ENCODE assay signal across 1 cellular context in genomic region chr2:199543606-199544172, GRCh38.
TF ChIP-seq lines count a peak whose summit lies in the region.

No MANE protein-coding gene starts in this region.

TF ChIP-seq in K562, 482 proteins besides CTCF, POLR2A, EP300 and RAD21 (continued from another document):
- no peak for TF ChIP-seq TAF1 (IDR thresholded peaks at IDR 0.05; ENCODE audit: control insufficient read depth, extremely low read depth, insufficient read depth, low read length, severe bottlenecking)
- 0 out of 2 replicates have a peak, but pooled peaks have one; percentile 19 for TF ChIP-seq MAFG (tag; conservative IDR thresholded peaks at IDR 0.05)
- TF ChIP-seq ZNF316 (IDR thresholded peaks at IDR 0.05), result peak; percentile 47; the same call in 1 of the 2 replicates
- no peak for TF ChIP-seq KDM4B (IDR thresholded peaks at IDR 0.05; ENCODE audit: borderline replicate concordance in 2 of 2, low read depth in 1 of 2)
- no peak for TF ChIP-seq NELFE (IDR thresholded peaks at IDR 0.05; ENCODE audit: insufficient read depth, insufficient read length)
- TF ChIP-seq, protein P1, sequence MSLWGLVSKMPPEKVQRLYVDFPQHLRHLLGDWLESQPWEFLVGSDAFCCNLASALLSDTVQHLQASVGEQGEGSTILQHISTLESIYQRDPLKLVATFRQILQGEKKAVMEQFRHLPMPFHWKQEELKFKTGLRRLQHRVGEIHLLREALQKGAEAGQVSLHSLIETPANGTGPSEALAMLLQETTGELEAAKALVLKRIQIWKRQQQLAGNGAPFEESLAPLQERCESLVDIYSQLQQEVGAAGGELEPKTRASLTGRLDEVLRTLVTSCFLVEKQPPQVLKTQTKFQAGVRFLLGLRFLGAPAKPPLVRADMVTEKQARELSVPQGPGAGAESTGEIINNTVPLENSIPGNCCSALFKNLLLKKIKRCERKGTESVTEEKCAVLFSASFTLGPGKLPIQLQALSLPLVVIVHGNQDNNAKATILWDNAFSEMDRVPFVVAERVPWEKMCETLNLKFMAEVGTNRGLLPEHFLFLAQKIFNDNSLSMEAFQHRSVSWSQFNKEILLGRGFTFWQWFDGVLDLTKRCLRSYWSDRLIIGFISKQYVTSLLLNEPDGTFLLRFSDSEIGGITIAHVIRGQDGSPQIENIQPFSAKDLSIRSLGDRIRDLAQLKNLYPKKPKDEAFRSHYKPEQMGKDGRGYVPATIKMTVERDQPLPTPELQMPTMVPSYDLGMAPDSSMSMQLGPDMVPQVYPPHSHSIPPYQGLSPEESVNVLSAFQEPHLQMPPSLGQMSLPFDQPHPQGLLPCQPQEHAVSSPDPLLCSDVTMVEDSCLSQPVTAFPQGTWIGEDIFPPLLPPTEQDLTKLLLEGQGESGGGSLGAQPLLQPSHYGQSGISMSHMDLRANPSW (CRISPR knock-in tag; IDR thresholded peaks at IDR 0.05), result no peak
